ENCODE assay signal across 23 cellular contexts in genomic region chr9:95815153-95815552, GRCh38.
DNase-seq lines count a peak whose midpoint lies in the region; ATAC-seq and TF ChIP-seq lines count a peak whose summit lies in the region.
"Had no signal": no experiment of that assay in that cellular context is flagged by ENCODE, and none has a peak within 500 bp of the region (broad histone marks: within the 10 kb centered on the region; RNA-seq: fewer than 3 reads in every experiment).

No MANE protein-coding gene starts in this region.

- H3K9me3 ChIP-seq in SJCRH30 (replicated peaks) (no peaks in the 10 kb centered on the region; the same call in 1 of the 2 replicates), fibroblast of lung (ENCODE audit: control insufficient read depth, insufficient read depth, low read depth, low read length) (no peaks in the 10 kb centered on the region), gastroesophageal sphincter (no peaks in the 10 kb centered on the region)
- H3K9me3 ChIP-seq: BLaER1 had no signal

- H3K27ac ChIP-seq in SJCRH30, result no peak overlapping the region
- no peak overlapping the region for H3K27ac ChIP-seq in fibroblast of lung (ENCODE audit: insufficient read depth, low read length)
- no peak overlapping the region for H3K27ac ChIP-seq in gastroesophageal sphincter
- H3K27ac ChIP-seq: BLaER1, KMS-11, skin epidermis had no signal

- H2AFZ ChIP-seq in fibroblast of lung (ENCODE audit: low read length), result no peak overlapping the region

- no peak for ATAC-seq in gastroesophageal sphincter
- ATAC-seq: activated CD8-positive, alpha-beta memory T cell treated with anti-CD3 and anti-CD28 coated beads, Interleukin-2, amount 10 ng/mL, durations not matched to agents 7 days and 5 days; left colon had no signal

- no peak overlapping the region for H3K4me2 ChIP-seq in fibroblast of lung (ENCODE audit: extremely low read depth, insufficient read depth, low read length)
- H3K4me2 ChIP-seq: BLaER1, KMS-11 had no signal

- H3K27me3 ChIP-seq in SJCRH30, result no peaks in the 10 kb centered on the region
- no peaks in the 10 kb centered on the region for H3K27me3 ChIP-seq in fibroblast of lung (ENCODE audit: control insufficient read depth, insufficient read depth, low read length)
- H3K27me3 ChIP-seq in gastroesophageal sphincter, result no peaks in the 10 kb centered on the region

- no peaks in the 10 kb centered on the region for H4K20me1 ChIP-seq in fibroblast of lung (ENCODE audit: control insufficient read depth, extremely low read depth, insufficient read depth, low read length)
- H4K20me1 ChIP-seq: BLaER1 had no signal

- H3K4me1 ChIP-seq in SJCRH30 (peaks cover 9% of the 10 kb centered on the region; the same call in 1 of the 2 replicates), fibroblast of lung (ENCODE audit: control insufficient read depth, extremely low read depth, insufficient read depth, low read length) (peaks cover 4% of the 10 kb centered on the region), gastroesophageal sphincter (peaks cover 0 to 13% (median 0%) of the 10 kb centered on the region in 3 donors)
- H3K4me1 ChIP-seq: BLaER1 had no signal

- H3K36me3 ChIP-seq in SJCRH30 (no peaks in the 10 kb centered on the region), fibroblast of lung (ENCODE audit: control insufficient read depth, insufficient read depth, low read length) (no peaks in the 10 kb centered on the region), gastroesophageal sphincter (peaks cover 0 to 24% of the 10 kb centered on the region in 2 donors)

- TF ChIP-seq CTCF in fibroblast of lung (conservative IDR thresholded peaks at IDR 0.05 in 1 of 2, IDR thresholded peaks at IDR 0.05 in 1 of 2; ENCODE audit: low read depth in 1 of 2, low read length in 2 of 2) (no peak), gastroesophageal sphincter (IDR thresholded peaks at IDR 0.05) (no peak)

- DNase-seq in HCEC 1CT (peak; percentile 77), SJCRH30 (peak; percentile 27 to 31), fibroblast of lung (ENCODE audit: low read depth in 2 of 2) (peak; percentile 60 to 86), skeletal muscle cell (ENCODE audit: low read depth) (peak; percentile 81), cortex of kidney (lab: John Stamatoyannopoulos, UW) (no peak), cerebellum (ENCODE audit: low spot score) (no peak), SHP77 treated with DMSO at 0.1 percent for 48 hours (lab: John Stamatoyannopoulos, UW) (no peak)
- DNase-seq: activated CD4-positive, alpha-beta T cell treated with anti-CD3 and anti-CD28 coated beads for 1 hour; activated CD8-positive, alpha-beta memory T cell treated with anti-CD3 and anti-CD28 coated beads, Interleukin-2, amount 10 ng/mL, durations not matched to agents 7 days and 5 days; activated effector memory CD4-positive, alpha-beta T cell treated with Interleukin-2 at 50 U/mL for 16 hours; amygdala; DMS 273 treated with DMSO at 0.1 percent for 48 hours; hypothalamus; left colon; NCI-H1417 treated with DMSO at 0.1 percent for 48 hours; NCI-H2171 treated with DMSO at 0.1 percent for 48 hours; RPMI8226; stimulated activated CD4-positive, alpha-beta T cell treated with anti-CD3 and anti-CD28 coated beads, Interleukin-4, amount 100 ng/mL, for 24 hours; stimulated activated CD8-positive, alpha-beta memory T cell treated with anti-CD3 and anti-CD28 coated beads, Interleukin-4, amount 100 ng/mL, for 48 hours had no signal

- TF ChIP-seq POLR2A in gastroesophageal sphincter (IDR thresholded peaks at IDR 0.05), result no peak

- no peak for TF ChIP-seq EP300 in gastroesophageal sphincter (IDR thresholded peaks at IDR 0.05)

- H3K79me2 ChIP-seq in fibroblast of lung (ENCODE audit: control insufficient read depth, insufficient read depth, low read length), result no peaks in the 10 kb centered on the region

- H3K9ac ChIP-seq in fibroblast of lung (ENCODE audit: insufficient read depth, low read length), result no peak overlapping the region
- H3K9ac ChIP-seq: BLaER1, KMS-11 had no signal

- 62 to 78% methylated on average over 11 to 17 of the region's 17 CpGs for WGBS in gastroesophageal sphincter (ENCODE audit: low coverage in 1 of 2), 2 donors

- no peak overlapping the region for H3K4me3 ChIP-seq in SJCRH30
- no peak overlapping the region for H3K4me3 ChIP-seq in fibroblast of lung (replicated peaks in 1 of 4; ENCODE audit: control extremely low read depth in 1 of 4, insufficient read depth in 1 of 4, low read depth in 3 of 4, low read length in 4 of 4)
- H3K4me3 ChIP-seq in skeletal muscle cell (ENCODE audit: low read depth, low read length), result no peak overlapping the region
- no peak overlapping the region for H3K4me3 ChIP-seq in gastroesophageal sphincter
- H3K4me3 ChIP-seq: BLaER1, skin epidermis had no signal

Comparison
In these comparisons a context has a peak if more than half of its experiments do, and no peak if none do; other contexts are left out.
1. DNase-seq: peak in HCEC 1CT (single experiment), SJCRH30 (2 of 2), fibroblast of lung (2 of 2) and skeletal muscle cell (single experiment); none in cortex of kidney (single experiment), cerebellum (single experiment) and SHP77 treated with DMSO at 0.1 percent for 48 hours (single experiment).